ENCODE assay signal across 8 cellular contexts in genomic region chr1:41003640-41004220, GRCh38. TPM values are rescaled to one million over a fixed set of nuclear protein-coding genes. Genes with fewer than 3 reads are reported as not detected.
DNase-seq lines count a peak whose midpoint lies in the region; ATAC-seq, FAIRE-seq and TF ChIP-seq lines count a peak whose summit lies in the region.

No MANE protein-coding gene starts in this region.

- H3K9ac ChIP-seq in DND-41 (ENCODE audit: low read depth, low read length), result no peak overlapping the region

- H3K4me1 ChIP-seq in DND-41 (ENCODE audit: insufficient read depth, low read length) (peaks cover 23% of the 10 kb centered on the region), SJSA1 (replicated peaks) (peaks cover 28% of the 10 kb centered on the region), gastroesophageal sphincter (peaks cover 0 to 27% (median 5%) of the 10 kb centered on the region in 3 donors), prostate gland (replicated peaks) (peaks cover 4% of the 10 kb centered on the region)

- peak; percentile 98 for FAIRE-seq in urothelium cell line (lab: Jason Lieb, UNC)

- H3K9me3 ChIP-seq in DND-41 (ENCODE audit: insufficient read depth, low read length, severe bottlenecking) (no peaks in the 10 kb centered on the region), SJSA1 (replicated peaks) (no peaks in the 10 kb centered on the region), gastroesophageal sphincter (no peaks in the 10 kb centered on the region), prostate gland (no peaks in the 10 kb centered on the region)

- peaks cover 97% of the 10 kb centered on the region for H3K36me3 ChIP-seq in DND-41 (ENCODE audit: insufficient read depth, low read length)
- H3K36me3 ChIP-seq in SJSA1, result peaks cover 99% of the 10 kb centered on the region
- H3K36me3 ChIP-seq in gastroesophageal sphincter, result peaks cover 0 to 87% of the 10 kb centered on the region in 2 donors
- no peaks in the 10 kb centered on the region for H3K36me3 ChIP-seq in prostate gland

- peak; percentile 14; the same call in 1 of the 2 replicates for TF ChIP-seq RAD21 in Ishikawa (IDR thresholded peaks at IDR 0.05; ENCODE audit: low read depth)

- peak; percentile 99 for ATAC-seq in DND-41 (ENCODE audit: insufficient read depth, low read depth)
- peak; percentile 95 for ATAC-seq in GM21576 (IDR thresholded peaks at IDR 0.05; ENCODE audit: unreplicated experiment)
- ATAC-seq in gastroesophageal sphincter, result peak; percentile 95

- intact Hi-C loops in prostate gland (cut with DNase I), result loop anchor here (1.0 kb wide), 1 partner anchor 22 kb away; no protein-coding TSS in a partner anchor

- no peak overlapping the region for H3K4me2 ChIP-seq in DND-41 (ENCODE audit: insufficient read depth, low read length)

- H3K4me3 ChIP-seq in DND-41 (ENCODE audit: low read depth in 1 of 2, low read length in 2 of 2) (no peak overlapping the region), SJSA1 (no peak overlapping the region), gastroesophageal sphincter (no peak overlapping the region), prostate gland (no peak overlapping the region)

- 36 to 71% methylated on average over 2 to 4 of the region's 11 CpGs for WGBS in gastroesophageal sphincter (ENCODE audit: low coverage in 1 of 2), 2 donors
- WGBS in prostate gland, result 21% methylated on average over 11 of the region's 11 CpGs

- H3K27ac ChIP-seq in DND-41 (ENCODE audit: low read length) (peak overlapping the region; percentile 52), SJSA1 (peak overlapping the region; percentile 47), gastroesophageal sphincter (peak overlapping the region in 3 of 4 donors; percentile 27 to 49 (median 33)), prostate gland (peak overlapping the region; percentile 35 to 42)

- H4K20me1 ChIP-seq in DND-41 (ENCODE audit: insufficient read depth, low read length), result peaks cover 56% of the 10 kb centered on the region

- TF ChIP-seq POLR2A in gastroesophageal sphincter (IDR thresholded peaks at IDR 0.05) (no peak), prostate gland (IDR thresholded peaks at IDR 0.05) (no peak)

- TF ChIP-seq EP300 in Ishikawa (IDR thresholded peaks at IDR 0.05; ENCODE audit: borderline replicate concordance) (no peak), gastroesophageal sphincter (IDR thresholded peaks at IDR 0.05) (no peak)

- DNase-seq in DND-41 (peak; percentile 94), SJSA1 (ENCODE audit: low read depth in 1 of 2, low spot score in 2 of 2) (peak; percentile 96 to 99), activated gamma-delta T cell treated with Interleukin-2 at 50 U/mL for 16 hours (peak; percentile 86), prostate gland (ENCODE audit: low spot score) (peak; percentile 98), urothelium cell line (ENCODE audit: low spot score) (peak; percentile 98)

- peaks cover 20% of the 10 kb centered on the region for H3K79me2 ChIP-seq in DND-41 (ENCODE audit: insufficient read depth, low read length)

- no peaks in the 10 kb centered on the region for H3K27me3 ChIP-seq in DND-41 (ENCODE audit: insufficient read depth, low read length, poor library complexity)
- H3K27me3 ChIP-seq in SJSA1 (replicated peaks), result no peaks in the 10 kb centered on the region
- H3K27me3 ChIP-seq in gastroesophageal sphincter, result no peaks in the 10 kb centered on the region
- no peaks in the 10 kb centered on the region for H3K27me3 ChIP-seq in prostate gland (replicated peaks; ENCODE audit: insufficient read depth)

- TF ChIP-seq CTCF in DND-41 (IDR thresholded peaks at IDR 0.05; ENCODE audit: borderline replicate concordance, extremely low read depth, low read length, poor library complexity, severe bottlenecking) (peak; percentile 84), gastroesophageal sphincter (IDR thresholded peaks at IDR 0.05) (peak in 3 of 4 experiments; percentile 55 to 67 (median 58)), prostate gland (IDR thresholded peaks at IDR 0.05) (peak in 3 of 4 experiments; percentile 72 to 81 (median 76))

- H2AFZ ChIP-seq in DND-41 (ENCODE audit: low read depth, low read length), result no peak overlapping the region

TF ChIP-seq in Ishikawa, 13 proteins besides CTCF, POLR2A, EP300 and RAD21:
- no peak for TF ChIP-seq TCF12 (IDR thresholded peaks at IDR 0.05; ENCODE audit: low read depth)
- TF ChIP-seq YY1 (IDR thresholded peaks at IDR 0.05; ENCODE audit: low read depth), result no peak
- TF ChIP-seq NFIC (IDR thresholded peaks at IDR 0.05), result peak; percentile 75
- TF ChIP-seq EGR1 (IDR thresholded peaks at IDR 0.05), result no peak
- TF ChIP-seq TAF1 (IDR thresholded peaks at IDR 0.05; ENCODE audit: low read depth), result no peak
- no peak for TF ChIP-seq CREB1 (IDR thresholded peaks at IDR 0.05; ENCODE audit: low read depth)
- no peak for TF ChIP-seq ZBTB7A (IDR thresholded peaks at IDR 0.05; ENCODE audit: low read depth)
- TF ChIP-seq CEBPB (IDR thresholded peaks at IDR 0.05), result no peak
- peak; percentile 54 for TF ChIP-seq USF1 (IDR thresholded peaks at IDR 0.05)
- TF ChIP-seq TEAD4 (IDR thresholded peaks at IDR 0.05), result no peak
- TF ChIP-seq REST (IDR thresholded peaks at IDR 0.05; ENCODE audit: low read depth), result no peak
- peak; percentile 64 for TF ChIP-seq MAX (IDR thresholded peaks at IDR 0.05)
- no peak for TF ChIP-seq FOXM1 (IDR thresholded peaks at IDR 0.05; ENCODE audit: borderline replicate concordance, low read depth)

RNA-seq across cellular contexts. Expression of gene SLFNL1, which starts 17.8 kb away (rescaled TPM):
- 0.03 TPM in 1 of 2 replicates, not detected in the other for total RNA-seq in SJSA1 (2014; rRNA removed; shearing (Covaris generic))
- total RNA-seq in gastroesophageal sphincter (under 1 TPM; 0.35 to 0.81 (median 0.41) TPM), prostate gland (1 to 10 TPM; 2.4 to 5.8 TPM)

RNA-seq across cellular contexts. Expression of gene CTPS1, which starts 24.2 kb away (rescaled TPM):
- total RNA-seq in SJSA1 (2014; rRNA removed; shearing (Covaris generic)), result 62.2 and 77.9 TPM in 2 replicates
- total RNA-seq in gastroesophageal sphincter (10 to 100 TPM; 19.6 to 47.4 (median 36.5) TPM), prostate gland (10 to 100 TPM in 1 of 2 donors, 1 to 10 TPM in 1; 8.9 to 56.5 TPM)
